8 cellular contexts compared by ENCODE assay signal in genomic region chr3:53346922-53347260, GRCh38. TPM values are rescaled to one million over a fixed set of nuclear protein-coding genes. Genes with fewer than 3 reads are reported as not detected.
DNase-seq lines count a peak whose midpoint lies in the region; ATAC-seq and TF ChIP-seq lines count a peak whose summit lies in the region.

No MANE protein-coding gene starts in this region.

- H3K36me3 ChIP-seq in HUES48 (ENCODE audit: control insufficient read depth, insufficient read depth, low read length) (peaks cover 24% of the 10 kb centered on the region), brain microvascular endothelial cell (replicated peaks) (peaks cover 11% of the 10 kb centered on the region)

- H3K27ac Mint-ChIP-seq in mesothelial cell of epicardium: peak overlapping the region; percentile 100

- no peaks in the 10 kb centered on the region for H3K27me3 Mint-ChIP-seq in mesothelial cell of epicardium (ENCODE audit: low read depth)

- no peak for TF ChIP-seq CTCF in brain microvascular endothelial cell (IDR thresholded peaks at IDR 0.05; ENCODE audit: low read depth, low read length, missing control alignments)
- TF ChIP-seq CTCF in mesothelial cell of epicardium (IDR thresholded peaks at IDR 0.05; ENCODE audit: unreplicated experiment): no peak
- TF ChIP-seq CTCF in omental fat pad (IDR thresholded peaks at IDR 0.05): no peak

- H3K9me3 ChIP-seq in HUES48 (ENCODE audit: control insufficient read depth, insufficient read depth, low read length): no peaks in the 10 kb centered on the region

- no peaks in the 10 kb centered on the region for H3K9me3 Mint-ChIP-seq in mesothelial cell of epicardium

- peaks cover 35% of the 10 kb centered on the region for H3K4me1 Mint-ChIP-seq in mesothelial cell of epicardium

- ATAC-seq in GM18867 (IDR thresholded peaks at IDR 0.05; ENCODE audit: unreplicated experiment): peak; percentile 3
- ATAC-seq in sciatic nerve: no peak
- no peak for ATAC-seq in GM19455 (IDR thresholded peaks at IDR 0.05; ENCODE audit: unreplicated experiment)
- no peak for ATAC-seq in omental fat pad (ENCODE audit: low FRiP score)

- H3K4me3 ChIP-seq in HUES48 (ENCODE audit: low read depth, low read length): peak overlapping the region; percentile 90
- H3K4me3 ChIP-seq in brain microvascular endothelial cell (ENCODE audit: low read depth, low read length): peak overlapping the region; percentile 98

- in situ Hi-C loops in brain microvascular endothelial cell (cut with HindIII; ENCODE audit: low pct_ligation_motif_present, low sequenced_read_pairs): no loop called here

- peak overlapping the region; percentile 97 for H3K4me3 Mint-ChIP-seq in mesothelial cell of epicardium

- peaks cover 5% of the 10 kb centered on the region; the same call in 1 of the 2 replicates for H3K4me1 ChIP-seq in HUES48 (ENCODE audit: control insufficient read depth, insufficient read depth, low read length)

- H3K27me3 ChIP-seq in HUES48 (ENCODE audit: control insufficient read depth, insufficient read depth, low read length) (no peaks in the 10 kb centered on the region), brain microvascular endothelial cell (replicated peaks) (no peaks in the 10 kb centered on the region)

- DNase-seq in brain microvascular endothelial cell: no peak
- DNase-seq in mesothelial cell of epicardium (ENCODE audit: low spot score in 2 of 2, unreplicated experiment in 2 of 2): no peak
- no peak for DNase-seq in sciatic nerve (ENCODE audit: low spot score)
- DNase-seq in NCI-H1417 (lab: John Stamatoyannopoulos, UW): no peak
- no peak for DNase-seq in omental fat pad (ENCODE audit: low spot score)

- H3K27ac ChIP-seq in HUES48 (ENCODE audit: low read depth, low read length): peak overlapping the region; percentile 97
- H3K27ac ChIP-seq in brain microvascular endothelial cell: peak overlapping the region; percentile 88

- H3K36me3 Mint-ChIP-seq in mesothelial cell of epicardium: peaks cover 12% of the 10 kb centered on the region

- peak overlapping the region; percentile 92 for H3K9ac ChIP-seq in HUES48 (ENCODE audit: low read depth, low read length)

- intact Hi-C loops in sciatic nerve (cut with DNase I): no loop called here

RNA-seq across cellular contexts. Expression of gene DCP1A, which starts 0.5 kb away (rescaled TPM):
- total RNA-seq in mesothelial cell of epicardium (35.4 to 38.8 TPM (median 38.8 TPM) in 3 replicates), sciatic nerve (30.8 TPM), omental fat pad (10 to 100 TPM; 18.6 to 30.4 (median 23.4) TPM)
